Comparison of ENCODE assay signal across 8 cellular contexts in genomic region chr6:31158863-31159855, GRCh38. TPM values are rescaled to one million over a fixed set of nuclear protein-coding genes. Genes with fewer than 3 reads are reported as not detected.
A peak's percentile ranks its signal among the peaks of the same experiment; 100 is the strongest.
DNase-seq lines count a peak whose midpoint lies in the region; ATAC-seq, FAIRE-seq and TF ChIP-seq lines count a peak whose summit lies in the region.

No MANE protein-coding gene starts in this region.

- peaks cover 23 to 35% (median 33%) of the 10 kb centered on the region in 3 donors for H3K4me1 Mint-ChIP-seq in CD8-positive, alpha-beta memory T cell

- peaks cover 4% of the 10 kb centered on the region for H3K36me3 ChIP-seq in CD8-positive, alpha-beta memory T cell (ENCODE audit: insufficient read depth, low read length)
- H3K36me3 ChIP-seq in mucosa of descending colon (ENCODE audit: low read depth) = no peaks in the 10 kb centered on the region

- peaks cover 4 to 27% (median 4%) of the 10 kb centered on the region in 3 donors for H3K36me3 Mint-ChIP-seq in CD8-positive, alpha-beta memory T cell

- H3K9me3 ChIP-seq in CD8-positive, alpha-beta memory T cell (ENCODE audit: low read length) = no peaks in the 10 kb centered on the region
- no peaks in the 10 kb centered on the region for H3K9me3 ChIP-seq in mucosa of descending colon

- intact Hi-C loops in mucosa of descending colon (cut with DNase I, micrococcal nuclease) = no loop called here

- peak; percentile 13 for ATAC-seq in GM21528 (IDR thresholded peaks at IDR 0.05; ENCODE audit: low FRiP score, unreplicated experiment)
- ATAC-seq in mucosa of descending colon = peak; percentile 4
- ATAC-seq in GM21367 (IDR thresholded peaks at IDR 0.05; ENCODE audit: unreplicated experiment) = no peak

- peak overlapping the region; percentile 22 to 96 (median 90) for H3K27ac Mint-ChIP-seq in CD8-positive, alpha-beta memory T cell

- no peak for FAIRE-seq in RCC 7860 (lab: Jason Lieb, UNC)

- H3K27ac ChIP-seq in CD8-positive, alpha-beta memory T cell (ENCODE audit: low read depth, low read length) = peak overlapping the region; percentile 70

- no peaks in the 10 kb centered on the region for H3K27me3 ChIP-seq in CD8-positive, alpha-beta memory T cell (ENCODE audit: insufficient read depth, low read length, poor library complexity, severe bottlenecking)

- peaks cover 18% of the 10 kb centered on the region for H3K4me1 ChIP-seq in CD8-positive, alpha-beta memory T cell (ENCODE audit: insufficient read depth, low read length)
- H3K4me1 ChIP-seq in mucosa of descending colon (ENCODE audit: low read depth) = peaks cover 17% of the 10 kb centered on the region

- H3K4me3 Mint-ChIP-seq in CD8-positive, alpha-beta memory T cell = peak overlapping the region; percentile 80 to 98 (median 88)

- CTCF ChIA-PET in CD8-positive, alpha-beta memory T cell (lab: Charles Lee) = interaction anchor here (0.8 to 1.4 kb wide), 5 partner anchors 8 to 207 kb away, joined by 3 to 5 read pairs (median 3); no protein-coding TSS in a partner anchor

- in situ Hi-C loops in G401 (cut with HindIII; ENCODE audit: low sequenced_read_pairs) = no loop called here

- peak; percentile 6 for TF ChIP-seq CTCF in cardiac fibroblast (IDR thresholded peaks at IDR 0.05; ENCODE audit: low read depth, low read length)
- TF ChIP-seq CTCF in mucosa of descending colon (IDR thresholded peaks at IDR 0.05) = no peak

- peak overlapping the region; percentile 88 for H3K4me3 ChIP-seq in CD8-positive, alpha-beta memory T cell (ENCODE audit: low read length)
- H3K4me3 ChIP-seq in cardiac fibroblast (replicated peaks in 1 of 2; ENCODE audit: low read depth in 2 of 2, low read length in 2 of 2) (peak overlapping the region; percentile 74 to 89), mucosa of descending colon (peak overlapping the region; percentile 3)

- peak in 4 of 5 donors; percentile 13 to 64 (median 20) for DNase-seq in CD8-positive, alpha-beta memory T cell
- DNase-seq in RCC 7860 (ENCODE audit: low spot score) (peak; percentile 35), cardiac fibroblast (ENCODE audit: low read depth in 2 of 2) (peak; percentile 17 to 36), mucosa of descending colon (peak in 1 of 3 donors; percentile 68), G401 (ENCODE audit: low spot score) (no peak), NCI-H1092 treated with DMSO at 0.1 percent for 48 hours (lab: John Stamatoyannopoulos, UW) (no peak)

- POLR2A ChIA-PET in CD8-positive, alpha-beta memory T cell (lab: Charles Lee) = interaction anchor here (0.5 to 2.0 kb wide), 4 partner anchors 10 to 434 kb away, joined by 3 to 12 read pairs (median 5); no protein-coding TSS in a partner anchor

- H3K27me3 Mint-ChIP-seq in CD8-positive, alpha-beta memory T cell = no peaks in the 10 kb centered on the region

- no peaks in the 10 kb centered on the region for H3K9me3 Mint-ChIP-seq in CD8-positive, alpha-beta memory T cell

RNA-seq across cellular contexts. Expression of gene TCF19, which starts 0.8 kb away (rescaled TPM):
- total RNA-seq in CD8-positive, alpha-beta memory T cell = 100 to 1,000 TPM; 102 to 103 TPM
- polyA plus RNA-seq in CD8-positive, alpha-beta memory T cell = 11.6 TPM
- total RNA-seq in mucosa of descending colon = 10 to 100 TPM in 1 of 3 donors, 1 to 10 TPM in 2; 5.3 to 13.2 (median 7.3) TPM
- 16.1 and 19.4 TPM in 2 replicates for total RNA-seq in G401 (2014; rRNA removed; shearing (Covaris generic))

RNA-seq across cellular contexts. Expression of gene CCHCR1, which starts 1.6 kb away (rescaled TPM):
- total RNA-seq in CD8-positive, alpha-beta memory T cell = 10 to 100 TPM; 45.9 to 46.1 TPM
- 7.4 TPM for polyA plus RNA-seq in CD8-positive, alpha-beta memory T cell
- 10 to 100 TPM; 25.7 to 53.3 (median 43.4) TPM for total RNA-seq in mucosa of descending colon
- 33.6 and 37.5 TPM in 2 replicates for total RNA-seq in G401 (2014; rRNA removed; shearing (Covaris generic))

RNA-seq across cellular contexts. Expression of gene POU5F1, which starts 11.3 kb away (rescaled TPM):
- total RNA-seq in CD8-positive, alpha-beta memory T cell = not detected
- polyA plus RNA-seq in CD8-positive, alpha-beta memory T cell = not detected
- 1 to 10 TPM; 2.1 to 5.8 (median 3.4) TPM for total RNA-seq in mucosa of descending colon
- 0.18 TPM in 1 of 2 replicates, not detected in the other for total RNA-seq in G401 (2014; rRNA removed; shearing (Covaris generic))

RNA-seq across cellular contexts. Expression of gene PSORS1C2, which starts 20.3 kb away (rescaled TPM):
- not detected for total RNA-seq in CD8-positive, alpha-beta memory T cell
- not detected for polyA plus RNA-seq in CD8-positive, alpha-beta memory T cell
- not detected for total RNA-seq in mucosa of descending colon
- not detected in 2 replicates for total RNA-seq in G401 (2014; rRNA removed; shearing (Covaris generic))

RNA-seq across cellular contexts. Expression of gene CDSN, which starts 38.9 kb away (rescaled TPM):
- total RNA-seq in CD8-positive, alpha-beta memory T cell = not detected
- polyA plus RNA-seq in CD8-positive, alpha-beta memory T cell = not detected
- total RNA-seq in mucosa of descending colon = not detected
- not detected in 2 replicates for total RNA-seq in G401 (2014; rRNA removed; shearing (Covaris generic))

Comparison
In these comparisons a context has a peak if more than half of its experiments do, and no peak if none do; other contexts are left out.
1. DNase-seq: peak in CD8-positive, alpha-beta memory T cell (4 of 5), RCC 7860 (single experiment) and cardiac fibroblast (2 of 2); none in G401 (single experiment) and NCI-H1092 treated with DMSO at 0.1 percent for 48 hours (single experiment).
2. H3K4me3 ChIP-seq: peak in every context shown above with its lines; median percentile 88 in CD8-positive, alpha-beta memory T cell; 82 in cardiac fibroblast; 3 in mucosa of descending colon.